Comparison of ENCODE assay signal across 1 cellular context in genomic region chr20:25750220-25750764, GRCh38.
TF ChIP-seq lines count a peak whose summit lies in the region.

No MANE protein-coding gene starts in this region.

TF ChIP-seq in GM23338, 12 proteins besides CTCF, POLR2A, EP300 and RAD21 (continued from another document):
- TF ChIP-seq, protein P1, sequence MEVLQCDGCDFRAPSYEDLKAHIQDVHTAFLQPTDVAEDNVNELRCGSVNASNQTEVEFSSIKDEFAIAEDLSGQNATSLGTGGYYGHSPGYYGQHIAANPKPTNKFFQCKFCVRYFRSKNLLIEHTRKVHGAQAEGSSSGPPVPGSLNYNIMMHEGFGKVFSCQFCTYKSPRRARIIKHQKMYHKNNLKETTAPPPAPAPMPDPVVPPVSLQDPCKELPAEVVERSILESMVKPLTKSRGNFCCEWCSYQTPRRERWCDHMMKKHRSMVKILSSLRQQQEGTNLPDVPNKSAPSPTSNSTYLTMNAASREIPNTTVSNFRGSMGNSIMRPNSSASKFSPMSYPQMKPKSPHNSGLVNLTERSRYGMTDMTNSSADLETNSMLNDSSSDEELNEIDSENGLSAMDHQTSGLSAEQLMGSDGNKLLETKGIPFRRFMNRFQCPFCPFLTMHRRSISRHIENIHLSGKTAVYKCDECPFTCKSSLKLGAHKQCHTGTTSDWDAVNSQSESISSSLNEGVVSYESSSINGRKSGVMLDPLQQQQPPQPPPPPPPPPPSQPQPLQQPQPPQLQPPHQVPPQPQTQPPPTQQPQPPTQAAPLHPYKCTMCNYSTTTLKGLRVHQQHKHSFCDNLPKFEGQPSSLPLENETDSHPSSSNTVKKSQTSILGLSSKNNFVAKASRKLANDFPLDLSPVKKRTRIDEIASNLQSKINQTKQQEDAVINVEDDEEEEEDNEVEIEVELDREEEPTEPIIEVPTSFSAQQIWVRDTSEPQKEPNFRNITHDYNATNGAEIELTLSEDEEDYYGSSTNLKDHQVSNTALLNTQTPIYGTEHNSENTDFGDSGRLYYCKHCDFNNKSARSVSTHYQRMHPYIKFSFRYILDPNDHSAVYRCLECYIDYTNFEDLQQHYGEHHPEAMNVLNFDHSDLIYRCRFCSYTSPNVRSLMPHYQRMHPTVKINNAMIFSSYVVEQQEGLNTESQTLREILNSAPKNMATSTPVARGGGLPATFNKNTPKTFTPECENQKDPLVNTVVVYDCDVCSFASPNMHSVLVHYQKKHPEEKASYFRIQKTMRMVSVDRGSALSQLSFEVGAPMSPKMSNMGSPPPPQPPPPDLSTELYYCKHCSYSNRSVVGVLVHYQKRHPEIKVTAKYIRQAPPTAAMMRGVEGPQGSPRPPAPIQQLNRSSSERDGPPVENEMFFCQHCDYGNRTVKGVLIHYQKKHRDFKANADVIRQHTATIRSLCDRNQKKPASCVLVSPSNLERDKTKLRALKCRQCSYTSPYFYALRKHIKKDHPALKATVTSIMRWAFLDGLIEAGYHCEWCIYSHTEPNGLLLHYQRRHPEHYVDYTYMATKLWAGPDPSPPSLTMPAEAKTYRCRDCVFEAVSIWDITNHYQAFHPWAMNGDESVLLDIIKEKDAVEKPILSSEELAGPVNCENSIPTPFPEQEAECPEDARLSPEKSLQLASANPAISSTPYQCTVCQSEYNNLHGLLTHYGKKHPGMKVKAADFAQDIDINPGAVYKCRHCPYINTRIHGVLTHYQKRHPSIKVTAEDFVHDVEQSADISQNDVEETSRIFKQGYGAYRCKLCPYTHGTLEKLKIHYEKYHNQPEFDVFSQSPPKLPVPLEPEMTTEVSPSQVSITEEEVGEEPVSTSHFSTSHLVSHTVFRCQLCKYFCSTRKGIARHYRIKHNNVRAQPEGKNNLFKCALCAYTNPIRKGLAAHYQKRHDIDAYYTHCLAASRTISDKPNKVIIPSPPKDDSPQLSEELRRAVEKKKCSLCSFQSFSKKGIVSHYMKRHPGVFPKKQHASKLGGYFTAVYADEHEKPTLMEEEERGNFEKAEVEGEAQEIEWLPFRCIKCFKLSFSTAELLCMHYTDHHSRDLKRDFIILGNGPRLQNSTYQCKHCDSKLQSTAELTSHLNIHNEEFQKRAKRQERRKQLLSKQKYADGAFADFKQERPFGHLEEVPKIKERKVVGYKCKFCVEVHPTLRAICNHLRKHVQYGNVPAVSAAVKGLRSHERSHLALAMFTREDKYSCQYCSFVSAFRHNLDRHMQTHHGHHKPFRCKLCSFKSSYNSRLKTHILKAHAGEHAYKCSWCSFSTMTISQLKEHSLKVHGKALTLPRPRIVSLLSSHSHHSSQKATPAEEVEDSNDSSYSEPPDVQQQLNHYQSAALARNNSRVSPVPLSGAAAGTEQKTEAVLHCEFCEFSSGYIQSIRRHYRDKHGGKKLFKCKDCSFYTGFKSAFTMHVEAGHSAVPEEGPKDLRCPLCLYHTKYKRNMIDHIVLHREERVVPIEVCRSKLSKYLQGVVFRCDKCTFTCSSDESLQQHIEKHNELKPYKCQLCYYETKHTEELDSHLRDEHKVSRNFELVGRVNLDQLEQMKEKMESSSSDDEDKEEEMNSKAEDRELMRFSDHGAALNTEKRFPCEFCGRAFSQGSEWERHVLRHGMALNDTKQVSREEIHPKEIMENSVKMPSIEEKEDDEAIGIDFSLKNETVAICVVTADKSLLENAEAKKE (CRISPR knock-in tag; IDR thresholded peaks at IDR 0.05): no peak
- TF ChIP-seq REST (IDR thresholded peaks at IDR 0.05; ENCODE audit: unreplicated experiment) (no peak), ZNF114 (CRISPR knock-in tag; IDR thresholded peaks at IDR 0.05) (no peak), POLR2AphosphoS5 (IDR thresholded peaks at IDR 0.05; ENCODE audit: low read depth) (no peak)
TF ChIP-seq in GM23338: peak in this region for 0.
